In genomic region chr17:38351412-38352222, GRCh38 we compare ENCODE assay signal across 8 cellular contexts. TPM values are rescaled to one million over a fixed set of nuclear protein-coding genes. Genes with fewer than 3 reads are reported as not detected.
DNase-seq lines count a peak whose midpoint lies in the region; ATAC-seq and TF ChIP-seq lines count a peak whose summit lies in the region.

A gene with protein sequence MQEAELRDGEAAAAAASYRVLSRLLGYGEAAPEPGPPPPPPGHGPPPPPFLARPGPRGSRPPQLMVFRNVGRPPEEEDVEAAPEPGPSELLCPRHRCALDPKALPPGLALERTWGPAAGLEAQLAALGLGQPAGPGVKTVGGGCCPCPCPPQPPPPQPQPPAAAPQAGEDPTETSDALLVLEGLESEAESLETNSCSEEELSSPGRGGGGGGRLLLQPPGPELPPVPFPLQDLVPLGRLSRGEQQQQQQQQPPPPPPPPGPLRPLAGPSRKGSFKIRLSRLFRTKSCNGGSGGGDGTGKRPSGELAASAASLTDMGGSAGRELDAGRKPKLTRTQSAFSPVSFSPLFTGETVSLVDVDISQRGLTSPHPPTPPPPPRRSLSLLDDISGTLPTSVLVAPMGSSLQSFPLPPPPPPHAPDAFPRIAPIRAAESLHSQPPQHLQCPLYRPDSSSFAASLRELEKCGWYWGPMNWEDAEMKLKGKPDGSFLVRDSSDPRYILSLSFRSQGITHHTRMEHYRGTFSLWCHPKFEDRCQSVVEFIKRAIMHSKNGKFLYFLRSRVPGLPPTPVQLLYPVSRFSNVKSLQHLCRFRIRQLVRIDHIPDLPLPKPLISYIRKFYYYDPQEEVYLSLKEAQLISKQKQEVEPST (plus strand): TSS chr17:38351844. CDS start chr17:38352053, 209 bp downstream.

- H3K27me3 ChIP-seq in dorsolateral prefrontal cortex (no peaks in the 10 kb centered on the region), right lobe of liver (no peaks in the 10 kb centered on the region)

- H3K36me3 ChIP-seq in right lobe of liver: no peaks in the 10 kb centered on the region

- no peaks in the 10 kb centered on the region for H3K9me3 ChIP-seq in right lobe of liver

- H3K4me1 ChIP-seq in right lobe of liver: peaks cover 0 to 8% (median 3%) of the 10 kb centered on the region in 4 donors

- peak; percentile 76 for ATAC-seq in GM19372 (IDR thresholded peaks at IDR 0.05; ENCODE audit: low read depth, unreplicated experiment)
- ATAC-seq in HG03521 (IDR thresholded peaks at IDR 0.05; ENCODE audit: unreplicated experiment): peak; percentile 88
- ATAC-seq in right lobe of liver: peak; percentile 95 to 97 (median 95)

- H3K4me3 ChIP-seq in dorsolateral prefrontal cortex (peak within 1 kb of the TSS; percentile 71 to 95 (median 88)), right lobe of liver (peak within 1 kb of the TSS; percentile 75 to 88 (median 77))

- DNase-seq in C1 segment of cervical spinal cord (lab: John Stamatoyannopoulos, UW) (peak in 13 of 14 donors; percentile 68 to 92 (median 78)), NCI-H748 (lab: John Stamatoyannopoulos, UW; ENCODE audit: unreplicated experiment) (peak; percentile 95), dorsolateral prefrontal cortex (peak; percentile 84 to 95 (median 92)), right lobe of liver (peak; percentile 95 to 96 (median 96))
- DNase-seq in activated CD4-positive, alpha-beta T cell treated with anti-CD3 and anti-CD28 coated beads, Interleukin-2, amount 50 U/mL, for 4 hours: peak; percentile 91 to 92
- DNase-seq in stimulated activated CD4-positive, alpha-beta T cell treated with anti-CD3 and anti-CD28 coated beads, Interleukin-4, amount 100 ng/mL, for 24 hours: peak; percentile 93

- H3K27ac ChIP-seq in dorsolateral prefrontal cortex (peak within 1 kb of the TSS; percentile 11 to 95 (median 85)), right lobe of liver (peak within 1 kb of the TSS; percentile 64 to 82 (median 71))

- intact Hi-C loops in dorsolateral prefrontal cortex (cut with DNase I): loop anchor here (2.0 to 10.0 kb wide), 4 partner anchors 63 to 1747 kb away; partner anchors contain the start of gene MRM1 (in 1 of the 2)
- intact Hi-C loops in right lobe of liver (cut with DNase I): no loop called here

- TF ChIP-seq CTCF in dorsolateral prefrontal cortex (IDR thresholded peaks at IDR 0.05 in 54 of 56, conservative IDR thresholded peaks at IDR 0.05 in 2 of 56; ENCODE audit: low read depth in 1 of 56, partially characterized antibody in 56 of 56) (peak in 36 of 56 donors; percentile 7 to 55 (median 31)), right lobe of liver (IDR thresholded peaks at IDR 0.05) (no peak)

- WGBS in right lobe of liver (ENCODE audit: insufficient coverage, low coverage, low lambda C conversion rate, missing lambda C conversion rate): 21% methylated on average over 12 of the region's 84 CpGs

- TF ChIP-seq POLR2A in right lobe of liver (IDR thresholded peaks at IDR 0.05): peak; percentile 84

RNA-seq across cellular contexts. Expression of the gene that starts here (rescaled TPM):
- total RNA-seq in dorsolateral prefrontal cortex (10 to 100 TPM; 34.3 to 82.0 (median 51.3) TPM), right lobe of liver (1 to 10 TPM; 2.2 to 6.0 (median 4.3) TPM)

Comparison
In these comparisons a context has a peak if more than half of its experiments do, and no peak if none do; other contexts are left out.
1. Peak in every context shown above with its lines: DNase-seq, ATAC-seq, H3K4me3 ChIP-seq and H3K27ac ChIP-seq.
2. RNA of the gene that starts here (total RNA-seq): 34.3 to 82.0 TPM in dorsolateral prefrontal cortex; 2.2 to 6.0 TPM in right lobe of liver; every median in the first group is over 4 times any median in the second.
3. CTCF ChIP-seq: peak in dorsolateral prefrontal cortex (36 of 56); none in right lobe of liver (0 of 4).
4. intact Hi-C loops: an anchor here in dorsolateral prefrontal cortex (2.0 to 10.0 kb wide); none called in right lobe of liver.